In the genomic region with DNA sequence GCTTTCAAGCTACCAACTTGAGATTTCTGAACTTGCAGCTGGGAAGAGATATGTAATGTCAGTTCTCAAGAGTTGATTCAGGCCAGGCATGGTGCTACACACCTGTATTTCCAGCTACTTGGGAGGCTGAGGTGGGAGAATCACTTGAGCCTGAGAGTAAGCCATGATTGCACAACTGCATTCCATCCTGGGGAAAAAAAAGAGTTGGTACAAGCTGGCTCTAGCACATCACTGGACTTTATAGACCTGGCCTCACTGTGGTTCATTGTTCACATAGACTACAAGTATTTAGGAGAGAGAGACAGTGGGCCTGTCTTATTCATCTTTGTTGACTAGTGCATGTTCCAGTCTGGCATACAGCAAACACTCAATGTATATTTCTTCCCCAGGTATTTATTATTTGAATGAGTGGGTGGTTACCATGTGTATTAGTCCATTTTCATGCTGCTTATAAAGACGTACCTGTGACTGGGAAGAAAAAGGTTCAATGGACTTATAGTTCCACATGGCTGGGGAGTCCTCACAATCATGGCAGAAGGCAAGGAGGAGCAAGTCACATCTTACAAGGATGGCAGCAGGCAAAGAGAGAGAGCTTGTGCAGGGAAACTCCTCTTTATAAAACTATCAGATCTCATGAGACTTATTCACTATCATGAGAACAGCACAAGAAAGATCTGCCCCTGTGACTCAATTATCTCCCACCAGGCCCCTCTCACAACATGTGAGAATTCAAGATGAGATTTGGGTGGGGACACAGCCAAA, we compare ENCODE assay signal across 28 cellular contexts.
DNase-seq lines count a peak whose midpoint lies in the region; ATAC-seq, FAIRE-seq and TF ChIP-seq lines count a peak whose summit lies in the region.
"Had no signal": no experiment of that assay in that cellular context is flagged by ENCODE, and none has a peak within 500 bp of the region (broad histone marks: within the 10 kb centered on the region; RNA-seq: fewer than 3 reads in every experiment).

No MANE protein-coding gene starts in this region.

- no peak overlapping the region for H2BK20ac ChIP-seq in IMR-90 (ENCODE audit: low read depth, low read length)

- no peak overlapping the region for H3K4ac ChIP-seq in IMR-90 (ENCODE audit: low read depth, low read length)

- no peak for FAIRE-seq in A549 (lab: Jason Lieb, UNC)
- FAIRE-seq: A204.1, GM12878 had no signal

- peaks cover 21% of the 10 kb centered on the region for H3K9me1 ChIP-seq in IMR-90 (ENCODE audit: insufficient read depth, low read length)

- H4K8ac ChIP-seq in IMR-90 (ENCODE audit: low read depth in 2 of 2, low read length in 2 of 2) = no peak overlapping the region

- no peaks in the 10 kb centered on the region for H3K36me3 ChIP-seq in IMR-90 (ENCODE audit: control insufficient read depth, insufficient read depth, low read length)
- H3K36me3 ChIP-seq: SJSA1 had no signal

- no peak overlapping the region for H3K4me2 ChIP-seq in A549
- no peak overlapping the region for H3K4me2 ChIP-seq in IMR-90 (ENCODE audit: low read depth, low read length)
- H3K4me2 ChIP-seq: PC-9 had no signal

- H3K27ac Mint-ChIP-seq in endothelial cell (ENCODE audit: unreplicated experiment) = no peak overlapping the region
- H3K27ac Mint-ChIP-seq: CD14-positive monocyte; CD8-positive, alpha-beta memory T cell had no signal

- H3K14ac ChIP-seq in IMR-90 (replicated peaks; ENCODE audit: low read depth, low read length) = no peak overlapping the region

- no peak overlapping the region for H4K91ac ChIP-seq in IMR-90 (ENCODE audit: insufficient read depth, low read depth, low read length)

- peaks cover 24% of the 10 kb centered on the region for H3K9me3 Mint-ChIP-seq in endothelial cell (ENCODE audit: unreplicated experiment)

- in situ Hi-C loops in IMR-90 (cut with MboI; ENCODE audit: low sequenced_read_pairs) = no loop called here

- intact Hi-C loops in IMR-90 (cut with micrococcal nuclease) = no loop called here

- no peak overlapping the region for H3K9ac ChIP-seq in IMR-90 (ENCODE audit: low read depth, low read length)

- H2AK9ac ChIP-seq in IMR-90 (replicated peaks; ENCODE audit: low read depth, low read length, poor library complexity) = no peak overlapping the region

- peak overlapping the region; percentile 31 for H3K4me3 Mint-ChIP-seq in endothelial cell (ENCODE audit: unreplicated experiment)
- H3K4me3 Mint-ChIP-seq: CD14-positive monocyte; CD8-positive, alpha-beta memory T cell had no signal

- H3K79me1 ChIP-seq in IMR-90 (ENCODE audit: low read depth in 1 of 2, low read length in 2 of 2) = no peaks in the 10 kb centered on the region

- no peak for DNase-seq in A549 (ENCODE audit: low read depth in 1 of 2, low spot score in 1 of 2)
- no peak for DNase-seq in IMR-90
- DNase-seq in endothelial cell (ENCODE audit: low spot score) = no peak
- no peak for DNase-seq in left lobe of liver (ENCODE audit: low spot score)
- no peak for DNase-seq in GOT3 (lab: John Stamatoyannopoulos, UW)
- no peak for DNase-seq in NCI-H748 treated with DMSO at 0.1 percent for 48 hours (lab: John Stamatoyannopoulos, UW)
- no peak for DNase-seq in NCI-H2171 treated with DMSO at 0.1 percent for 48 hours (lab: John Stamatoyannopoulos, UW)
- DNase-seq: CD8-positive, alpha-beta memory T cell; DMS 273 treated with DMSO at 0.1 percent for 48 hours; DMS79; EL; GDM1; Kasumi-1; MV-4-11; NCI-H1105; NCI-H1436 treated with DMSO at 0.1 percent for 48 hours; NCI-H187 treated with DMSO at 0.1 percent for 48 hours; NCI-H2107; NCI-H446 treated with DMSO at 0.1 percent for 48 hours; NCI-H526; PC-9 had no signal

- H2AFZ ChIP-seq in IMR-90 (replicated peaks; ENCODE audit: low read length, poor library complexity) = no peak overlapping the region
- H2AFZ ChIP-seq: PC-9 had no signal

- H2BK5ac ChIP-seq in IMR-90 (ENCODE audit: low read depth, low read length, poor library complexity, severe bottlenecking) = no peak overlapping the region

- H4K20me1 ChIP-seq in IMR-90 (ENCODE audit: insufficient read depth, low read length) = no peaks in the 10 kb centered on the region

- dilution Hi-C loops in IMR-90 (cut with HindIII; ENCODE audit: low sequenced_read_pairs, unreplicated experiment) = no loop called here

- H3K23ac ChIP-seq in IMR-90 (ENCODE audit: low read depth, low read length) = no peak overlapping the region

- CTCF ChIA-PET in A549 (lab: Yijun Ruan, JAX) = interaction anchor here (1.6 kb wide), 1 partner anchor 10 kb away, joined by 5 read pairs; no protein-coding TSS in a partner anchor
- CTCF ChIA-PET in IMR-90 (lab: Yijun Ruan, JAX) = no interaction called here

- no peak overlapping the region for H4K5ac ChIP-seq in IMR-90 (ENCODE audit: low read depth, low read length)

- no peak overlapping the region for H2AK5ac ChIP-seq in IMR-90 (ENCODE audit: low read depth, low read length)

- 67% methylated on average over 1 of the region's 1 CpG for WGBS in A549 (ENCODE audit: missing lambda C conversion rate)
- WGBS in IMR-90 (ENCODE audit: extremely low coverage in 2 of 2, insufficient read length in 1 of 2), 2 experiments = no CpG with 5 or more reads among the region's 1 CpG

- H3K4me1 Mint-ChIP-seq in endothelial cell (ENCODE audit: unreplicated experiment) = no peaks in the 10 kb centered on the region

- ATAC-seq in A549 = no peak
- no peak for ATAC-seq in IMR-90 (ENCODE audit: low read depth)
- ATAC-seq in left lobe of liver = peak; percentile 24
- ATAC-seq: GM12878, HCT116, Right ventricle myocardium inferior had no signal

- no peak overlapping the region for H3K56ac ChIP-seq in IMR-90 (ENCODE audit: extremely low read depth, insufficient read depth, low read length)

- H3K18ac ChIP-seq in IMR-90 (ENCODE audit: low read depth, low read length) = no peak overlapping the region

- H3K36me3 Mint-ChIP-seq in endothelial cell (ENCODE audit: low read depth, unreplicated experiment) = peaks cover 24% of the 10 kb centered on the region

- TF ChIP-seq EP300 in A549 (IDR thresholded peaks at IDR 0.05) = no peak

- TF ChIP-seq POLR2A in A549 (IDR thresholded peaks at IDR 0.05; ENCODE audit: low read length) (no peak), IMR-90 (IDR thresholded peaks at IDR 0.05; ENCODE audit: low read depth, low read length) (no peak)

- H2BK15ac ChIP-seq in IMR-90 (ENCODE audit: low read depth, low read length) = no peak overlapping the region

- H3K4me1 ChIP-seq in A549 (peaks cover 5% of the 10 kb centered on the region; the same call in 2 of the 3 replicates), IMR-90 (ENCODE audit: control insufficient read depth, insufficient read depth, low read length) (peaks cover 19% of the 10 kb centered on the region)

- TF ChIP-seq CTCF in A549 (IDR thresholded peaks at IDR 0.05) = no peak
- no peak for TF ChIP-seq CTCF in IMR-90 (conservative IDR thresholded peaks at IDR 0.05; ENCODE audit: low read depth, low read length)
- no peak for TF ChIP-seq CTCF in endothelial cell (IDR thresholded peaks at IDR 0.05; ENCODE audit: unreplicated experiment)

- TF ChIP-seq RAD21 in A549 (conservative IDR thresholded peaks at IDR 0.05 in 1 of 2, IDR thresholded peaks at IDR 0.05 in 1 of 2) (no peak), IMR-90 (IDR thresholded peaks at IDR 0.05; ENCODE audit: low read length) (no peak)

- POLR2A ChIA-PET in A549 (lab: Yijun Ruan, JAX) (no interaction called here), IMR-90 (lab: Charles Lee; ENCODE audit: unreplicated experiment) (no interaction called here)

- H3K27me3 ChIP-seq in IMR-90 (ENCODE audit: control insufficient read depth, insufficient read depth, low read length) = peaks cover 2% of the 10 kb centered on the region; the same call in 1 of the 2 replicates
- H3K27me3 ChIP-seq: SJSA1 had no signal

- no peak overlapping the region for H3K27ac ChIP-seq in A549
- no peak overlapping the region for H3K27ac ChIP-seq in IMR-90 (ENCODE audit: insufficient read depth, low read length)
- H3K27ac ChIP-seq: HL-60, PC-9, SJSA1 had no signal

- no peak overlapping the region for H2BK120ac ChIP-seq in IMR-90 (ENCODE audit: low read depth, low read length)

- peaks cover 10% of the 10 kb centered on the region for H3K27me3 Mint-ChIP-seq in endothelial cell (ENCODE audit: unreplicated experiment)

- H3K9me3 ChIP-seq in A549 (peaks cover 44% of the 10 kb centered on the region), IMR-90 (ENCODE audit: control insufficient read depth, insufficient read depth, low read length) (peaks cover 7% of the 10 kb centered on the region; the same call in 1 of the 2 replicates)

- BruUV-seq in IMR-90 (replicated peaks; lab: Mats Ljungman, UMichigan) = no TSS peak

- no peak overlapping the region for H3K4me3 ChIP-seq in A549
- H3K4me3 ChIP-seq in IMR-90 (ENCODE audit: insufficient read depth, low read depth, low read length) = no peak overlapping the region
- H3K4me3 ChIP-seq: GM12878, PC-9, SJSA1 had no signal

TF ChIP-seq in A549, 52 proteins besides CTCF, POLR2A, EP300 and RAD21:
- TF ChIP-seq ZFP36 (IDR thresholded peaks at IDR 0.05; ENCODE audit: borderline replicate concordance, partially characterized antibody) = peak; percentile 45
- no peak for TF ChIP-seq CHD2 (IDR thresholded peaks at IDR 0.05; ENCODE audit: low read length, partially characterized antibody)
- peak in 1 of 2 experiments; percentile 64; a peak in 2 of 4 replicates for TF ChIP-seq CEBPB (IDR thresholded peaks at IDR 0.05)

TF ChIP-seq in IMR-90, 13 proteins besides CTCF, POLR2A, EP300 and RAD21:
- TF ChIP-seq CEBPB (IDR thresholded peaks at IDR 0.05; ENCODE audit: low read depth, low read length) (peak; percentile 55; the same call in 1 of the 2 replicates), CHD1 (IDR thresholded peaks at IDR 0.05; ENCODE audit: low read depth, low read length) (no peak)
